In the genomic region with DNA sequence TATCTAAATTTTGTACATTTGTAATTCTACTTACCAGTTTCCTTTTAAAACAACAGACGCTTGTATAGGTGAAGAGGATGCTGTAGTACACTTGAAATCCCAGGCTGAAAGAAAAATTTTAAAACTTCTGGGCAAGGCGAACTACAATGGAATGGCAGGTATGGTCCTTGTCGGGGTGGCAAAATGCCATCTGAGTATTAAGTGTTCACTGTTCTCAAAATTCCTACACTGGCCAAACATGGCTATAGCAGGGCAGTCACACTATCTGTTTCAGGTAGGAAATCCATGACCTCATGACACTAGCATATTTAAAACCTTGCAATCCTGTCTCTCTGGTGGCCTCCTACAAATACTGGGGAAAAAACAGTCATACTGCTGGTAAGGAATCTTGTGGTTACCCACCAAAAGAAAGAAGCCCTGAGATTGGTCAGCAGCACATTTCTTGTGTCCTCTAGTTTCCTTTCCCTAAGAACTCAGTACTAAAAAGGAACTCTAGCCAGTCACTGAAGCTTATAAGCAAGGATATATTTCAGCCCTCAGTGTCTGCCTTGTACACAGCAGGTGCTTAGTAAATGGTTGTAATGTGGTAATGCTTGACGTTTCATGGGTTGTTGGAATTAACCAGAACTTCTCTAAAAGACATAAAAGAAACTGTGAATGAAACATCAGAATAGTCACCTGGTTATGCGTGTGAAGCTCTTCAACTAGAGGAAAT, we compare ENCODE assay signal across 15 cellular contexts. TPM values are rescaled to one million over a fixed set of nuclear protein-coding genes. Genes with fewer than 3 reads are reported as not detected.
DNase-seq lines count a peak whose midpoint lies in the region; ATAC-seq, FAIRE-seq and TF ChIP-seq lines count a peak whose summit lies in the region.
"Had no signal": no experiment of that assay in that cellular context is flagged by ENCODE, and none has a peak within 500 bp of the region (broad histone marks: within the 10 kb centered on the region; RNA-seq: fewer than 3 reads in every experiment).

No MANE protein-coding gene starts in this region.

- H3K4me2 ChIP-seq in GM12878 (ENCODE audit: control insufficient read depth, insufficient read depth), result peak overlapping the region; percentile 2; the same call in 1 of the 2 replicates

- FAIRE-seq in GM12878 (lab: Jason Lieb, UNC), result no peak
- FAIRE-seq: bronchial epithelial cell, endothelial cell of umbilical vein had no signal

- H3K36me3 ChIP-seq in GM12878 (ENCODE audit: control insufficient read depth in 2 of 2, insufficient read depth in 2 of 2, low read length in 1 of 2) (no peaks in the 10 kb centered on the region), left lung (no peaks in the 10 kb centered on the region), HAP-1 (replicated peaks) (no peaks in the 10 kb centered on the region)
- H3K36me3 ChIP-seq in CD8-positive, alpha-beta memory T cell (ENCODE audit: insufficient read depth, low read length), result no peaks in the 10 kb centered on the region
- H3K36me3 ChIP-seq: prostate gland had no signal

- TF ChIP-seq EP300 in GM12878 (IDR thresholded peaks at IDR 0.05; ENCODE audit: borderline replicate concordance in 1 of 2, control insufficient read depth in 1 of 2, low read depth in 2 of 2, low read length in 2 of 2), result peak; percentile 66 to 85; a peak in 2 of 4 replicates

- H3K4me1 ChIP-seq in GM12878 (ENCODE audit: control insufficient read depth, insufficient read depth, low read length) (peaks cover 10% of the 10 kb centered on the region), left lung (peaks cover 0 to 40% of the 10 kb centered on the region in 2 donors), HAP-1 (peaks cover 5% of the 10 kb centered on the region; the same call in 1 of the 2 replicates)
- H3K4me1 ChIP-seq in CD8-positive, alpha-beta memory T cell (ENCODE audit: insufficient read depth, low read length), result no peaks in the 10 kb centered on the region
- H3K4me1 ChIP-seq: prostate gland had no signal

- no peak for TF ChIP-seq POLR2A in GM12878 (IDR thresholded peaks at IDR 0.05; ENCODE audit: low read depth, low read length)

- peaks cover 2% of the 10 kb centered on the region; the same call in 1 of the 2 replicates for H3K79me2 ChIP-seq in GM12878 (ENCODE audit: control insufficient read depth, insufficient read depth, low read length)

- RAD21 ChIA-PET in GM12878 (lab: Charles Lee; ENCODE audit: unreplicated experiment), result interaction anchor here (0.7 to 4.5 kb wide), 11 partner anchors 9 to 141 kb away, joined by 3 to 30 read pairs (median 4); no protein-coding TSS in a partner anchor

- no peak overlapping the region for H3K4me3 Mint-ChIP-seq in nephron progenitor cell
- H3K4me3 Mint-ChIP-seq in CD8-positive, alpha-beta memory T cell, result no peak overlapping the region
- H3K4me3 Mint-ChIP-seq: B cell; stimulated activated effector memory CD8-positive, alpha-beta T cell treated with anti-CD3 and anti-CD28 coated beads, Interleukin-12 subunit alpha, Interleukin-12 subunit beta, amount 100 ng/mL, for 72 hours had no signal

- H3K36me3 Mint-ChIP-seq in nephron progenitor cell (ENCODE audit: low read depth), result no peaks in the 10 kb centered on the region
- H3K36me3 Mint-ChIP-seq in CD8-positive, alpha-beta memory T cell, result no peaks in the 10 kb centered on the region
- H3K36me3 Mint-ChIP-seq: stimulated activated effector memory CD8-positive, alpha-beta T cell treated with anti-CD3 and anti-CD28 coated beads, Interleukin-12 subunit alpha, Interleukin-12 subunit beta, amount 100 ng/mL, for 72 hours had no signal

- 71% methylated on average over 5 of the region's 5 CpGs for WGBS in GM12878 (ENCODE audit: insufficient coverage, insufficient replicate concordance, low lambda C conversion rate, missing lambda C conversion rate)

- CTCF ChIA-PET in GM12878 (lab: Yijun Ruan, JAX), result interaction anchor here (0.6 to 3.2 kb wide), 6 partner anchors 9 to 1174 kb away, joined by 3 to 13 read pairs (median 3); no protein-coding TSS in a partner anchor
- CTCF ChIA-PET in CD8-positive, alpha-beta memory T cell (lab: Charles Lee), result no interaction called here

- no peak overlapping the region for H3K9ac ChIP-seq in GM12878 (ENCODE audit: control insufficient read depth, insufficient read depth, low read length)

- no peak for TF ChIP-seq RAD21 in GM12878 (IDR thresholded peaks at IDR 0.05; ENCODE audit: insufficient read depth, low read depth, low read length)

- no peaks in the 10 kb centered on the region for H4K20me1 ChIP-seq in GM12878 (ENCODE audit: control insufficient read depth, insufficient read depth)

- intact Hi-C loops in GM12878 (cut with micrococcal nuclease; ENCODE audit: unreplicated experiment), result no loop called here
- intact Hi-C loops in left lung (cut with DNase I), result no loop called here

- POLR2A ChIA-PET in GM12878 (lab: Charles Lee), result interaction anchor here (0.6 to 3.2 kb wide), 7 partner anchors 9 to 136 kb away, joined by 3 to 28 read pairs (median 5); no protein-coding TSS in a partner anchor
- POLR2A ChIA-PET in CD8-positive, alpha-beta memory T cell (lab: Charles Lee), result no interaction called here

- TSS peak; percentile 47 for BruUV-seq in GM12878 (replicated peaks; lab: Mats Ljungman, UMichigan)

- TF ChIP-seq CTCF in GM12878 (IDR thresholded peaks at IDR 0.05 in 2 of 3, conservative IDR thresholded peaks at IDR 0.05 in 1 of 3; ENCODE audit: control insufficient read depth in 2 of 3, extremely low read depth in 1 of 3, insufficient read depth in 1 of 3, low read depth in 3 of 3, low read length in 3 of 3) (no peak), left lung (IDR thresholded peaks at IDR 0.05) (no peak), nephron progenitor cell (IDR thresholded peaks at IDR 0.05) (no peak)

- H3K27ac Mint-ChIP-seq in nephron progenitor cell, result no peak overlapping the region
- H3K27ac Mint-ChIP-seq in CD8-positive, alpha-beta memory T cell, result no peak overlapping the region
- H3K27ac Mint-ChIP-seq: B cell; stimulated activated effector memory CD8-positive, alpha-beta T cell treated with anti-CD3 and anti-CD28 coated beads, Interleukin-12 subunit alpha, Interleukin-12 subunit beta, amount 100 ng/mL, for 72 hours had no signal

- peak; percentile 7 for ATAC-seq in GM12878
- peak; percentile 64 for ATAC-seq in left lung
- ATAC-seq in HG02981 (IDR thresholded peaks at IDR 0.05; ENCODE audit: unreplicated experiment), result no peak
- ATAC-seq: stimulated activated effector memory CD8-positive, alpha-beta T cell treated with anti-CD3 and anti-CD28 coated beads, Interleukin-12 subunit alpha, Interleukin-12 subunit beta, amount 100 ng/mL, for 72 hours had no signal

- in situ Hi-C loops in KBM-7 (cut with MboI; ENCODE audit: low pct_unique_long_range_greater_than_20kb, low sequenced_read_pairs) (loop anchor here (25.0 kb wide), 1 partner anchor 126 kb away; no protein-coding TSS in a partner anchor), GM12878 (cut with MboI) (no loop called here), HAP-1 (cut with MboI; ENCODE audit: low sequenced_read_pairs) (no loop called here)

- SMC1A ChIA-PET in GM12878 (lab: Charles Lee; ENCODE audit: uncharacterized antibody, unreplicated experiment), result interaction anchor here (0.8 to 15.9 kb wide), 13 partner anchors 9 to 235 kb away, joined by 3 to 214 read pairs (median 5); no protein-coding TSS in a partner anchor

- no peaks in the 10 kb centered on the region for H3K9me3 Mint-ChIP-seq in nephron progenitor cell
- H3K9me3 Mint-ChIP-seq in CD8-positive, alpha-beta memory T cell, result no peaks in the 10 kb centered on the region
- H3K9me3 Mint-ChIP-seq: stimulated activated effector memory CD8-positive, alpha-beta T cell treated with anti-CD3 and anti-CD28 coated beads, Interleukin-12 subunit alpha, Interleukin-12 subunit beta, amount 100 ng/mL, for 72 hours had no signal

- H3K9me3 ChIP-seq in GM12878 (replicated peaks; ENCODE audit: control insufficient read depth, insufficient read depth, low read length) (no peaks in the 10 kb centered on the region; the same call in 2 of the 3 replicates), left lung (no peaks in the 10 kb centered on the region), HAP-1 (no peaks in the 10 kb centered on the region)
- H3K9me3 ChIP-seq in CD8-positive, alpha-beta memory T cell (ENCODE audit: low read length), result no peaks in the 10 kb centered on the region
- H3K9me3 ChIP-seq: prostate gland had no signal

- DNase-seq in AG20443 (ENCODE audit: low spot score), result peak; percentile 77
- DNase-seq in KBM-7, result peak; percentile 38
- no peak for DNase-seq in GM12878 (ENCODE audit: low read depth, low spot score)
- no peak for DNase-seq in left lung
- no peak for DNase-seq in nephron progenitor cell
- no peak for DNase-seq in HAP-1 (ENCODE audit: low spot score in 2 of 2)
- no peak for DNase-seq in CD8-positive, alpha-beta memory T cell
- DNase-seq: T-helper 1 cell had no signal

- no peak overlapping the region for H3K27ac ChIP-seq in GM12878 (ENCODE audit: control insufficient read depth, insufficient read depth)
- peak overlapping the region in 1 of 2 donors; percentile 16 for H3K27ac ChIP-seq in left lung
- H3K27ac ChIP-seq in CD8-positive, alpha-beta memory T cell (ENCODE audit: low read depth, low read length), result no peak overlapping the region
- H3K27ac ChIP-seq: PC-9, prostate gland had no signal

- no peak overlapping the region for H3K4me3 ChIP-seq in GM12878
- no peak overlapping the region for H3K4me3 ChIP-seq in left lung
- no peak overlapping the region for H3K4me3 ChIP-seq in HAP-1
- H3K4me3 ChIP-seq in CD8-positive, alpha-beta memory T cell (ENCODE audit: low read length), result no peak overlapping the region
- H3K4me3 ChIP-seq: PC-9, prostate gland had no signal

- H2AFZ ChIP-seq in GM12878 (ENCODE audit: control insufficient read depth, low read depth, low read length), result no peak overlapping the region
- H2AFZ ChIP-seq: PC-9 had no signal

- peaks cover 16% of the 10 kb centered on the region for H3K27me3 Mint-ChIP-seq in nephron progenitor cell (ENCODE audit: low read depth, poor library complexity)
- H3K27me3 Mint-ChIP-seq in CD8-positive, alpha-beta memory T cell, result peaks cover 24 to 25% of the 10 kb centered on the region in 2 donors

- H3K4me1 Mint-ChIP-seq in nephron progenitor cell, result peaks cover 5% of the 10 kb centered on the region
- peaks cover 2 to 8% (median 5%) of the 10 kb centered on the region in 3 donors for H3K4me1 Mint-ChIP-seq in CD8-positive, alpha-beta memory T cell
- H3K4me1 Mint-ChIP-seq: stimulated activated effector memory CD8-positive, alpha-beta T cell treated with anti-CD3 and anti-CD28 coated beads, Interleukin-12 subunit alpha, Interleukin-12 subunit beta, amount 100 ng/mL, for 72 hours had no signal

- H3K27me3 ChIP-seq in GM12878 (replicated peaks in 1 of 2; ENCODE audit: control insufficient read depth in 2 of 2, insufficient read depth in 2 of 2, low read length in 1 of 2) (no peaks in the 10 kb centered on the region), left lung (no peaks in the 10 kb centered on the region), HAP-1 (ENCODE audit: low read depth) (peaks cover 29% of the 10 kb centered on the region)
- no peaks in the 10 kb centered on the region for H3K27me3 ChIP-seq in CD8-positive, alpha-beta memory T cell (ENCODE audit: insufficient read depth, low read length, poor library complexity, severe bottlenecking)

RNA-seq across cellular contexts. Expression of a gene that starts 5.2 kb away (rescaled TPM):
- total RNA-seq in GM12878 (2013; cell fraction: nucleolus; rRNA removed), result 85.3 and 89.4 TPM in 2 replicates
- 4.5 and 5.2 TPM in 2 replicates for total RNA-seq in GM12878 (2014; rRNA removed)
- 4.3 and 4.8 TPM in 2 replicates for total RNA-seq in GM12878 (2014; rRNA removed; fragmentation: Illumina TruSeq; extraction: Trizol)
- 6.9 and 7.4 TPM in 2 replicates for total RNA-seq in GM12878 (2021)
- polyA plus RNA-seq in GM12878 (2011; ENCODE audit: low read depth), result 2.3 TPM
- 31.0 and 33.4 TPM in 2 replicates for polyA plus RNA-seq in GM12878 (2011; rRNA removed)
- polyA plus RNA-seq in GM12878 (2011; cell fraction: cytosol; rRNA removed), result 16.3 and 20.0 TPM in 2 replicates
- polyA plus RNA-seq in GM12878 (2011; cell fraction: nucleus; rRNA removed), result 50.0 and 63.9 TPM in 2 replicates
- polyA plus RNA-seq in GM12878 (2012), result 3.6 and 6.9 TPM in 2 replicates
- polyA plus RNA-seq in GM12878 (2014; fragmentation: Illumina TruSeq; extraction: Trizol), result 5.0 and 6.1 TPM in 2 replicates
- under 1 TPM; 0.31 to 0.68 TPM for polyA plus RNA-seq in GM12878 (2014; fragmentation: Nextera tagmentation; extraction: Ambion mirVana)
- 2.7 and 3.0 TPM in 2 replicates for polyA plus RNA-seq in GM12878 (2014; rRNA removed)
- under 1 TPM; 0.47 to 0.88 TPM for polyA plus RNA-seq in GM12878 (2016; fragmentation: Nextera tagmentation; extraction: Ambion mirVana)
- polyA minus RNA-seq in GM12878 (2011; rRNA and poly(A)+ RNA removed), result 48.1 and 60.4 TPM in 2 replicates
- polyA minus RNA-seq in GM12878 (2011; cell fraction: cytosol; rRNA and poly(A)+ RNA removed), result 12.0 and 14.9 TPM in 2 replicates
- 34.0 and 40.4 TPM in 2 replicates for polyA minus RNA-seq in GM12878 (2011; cell fraction: nucleus; rRNA and poly(A)+ RNA removed)
- total RNA-seq in left lung, result 10 to 100 TPM; 15.1 to 16.2 TPM
- total RNA-seq in CD8-positive, alpha-beta memory T cell, result 1 to 10 TPM; 1.5 to 1.9 TPM
- not detected for polyA plus RNA-seq in CD8-positive, alpha-beta memory T cell

Comparison
In these comparisons a context has a peak if more than half of its experiments do, and no peak if none do; other contexts are left out.
1. DNase-seq: peak in AG20443 (single experiment) and KBM-7 (single experiment); none in GM12878 (single experiment), left lung (0 of 2), nephron progenitor cell (single experiment), HAP-1 (0 of 2) and CD8-positive, alpha-beta memory T cell (0 of 5).